ENCODE assay signal across 12 cellular contexts in genomic region chr1:87403047-87403820, GRCh38.
"Had no signal": no experiment of that assay in that cellular context is flagged by ENCODE, and none has a peak within 500 bp of the region (broad histone marks: within the 10 kb centered on the region; RNA-seq: fewer than 3 reads in every experiment).

No MANE protein-coding gene starts in this region.

- H3K27ac ChIP-seq: adrenal gland, epithelial cell of prostate, ovary, thoracic aorta, WERI-Rb-1 had no signal

- H3K4me3 ChIP-seq: adrenal gland, ovary, thoracic aorta had no signal

- H3K36me3 ChIP-seq: adrenal gland, ovary, thoracic aorta, WERI-Rb-1 had no signal

- H3K27me3 ChIP-seq: adrenal gland, ovary had no signal

- H3K9me3 Mint-ChIP-seq: activated T-cell treated with anti-CD3 and anti-CD28 coated beads, Interleukin-2, amount 50 U/mL, for 24 hours; stimulated activated naive CD8-positive, alpha-beta T cell treated with anti-CD3 and anti-CD28 coated beads, Interleukin-15, amount 100 ng/mL, for 72 hours had no signal

- H3K4me1 ChIP-seq: adrenal gland had no signal

- H3K4me3 Mint-ChIP-seq: activated CD4-positive, alpha-beta memory T cell treated with anti-CD3 and anti-CD28 coated beads, Interleukin-2, amount 10 ng/mL, durations not matched to agents 7 days and 5 days; activated T-cell treated with anti-CD3 and anti-CD28 coated beads, Interleukin-2, amount 50 U/mL, for 24 hours; nephron progenitor cell; stimulated activated naive CD8-positive, alpha-beta T cell treated with anti-CD3 and anti-CD28 coated beads, Interleukin-15, amount 100 ng/mL, for 72 hours had no signal

- DNase-seq: activated CD4-positive, alpha-beta memory T cell treated with anti-CD3 and anti-CD28 coated beads, Interleukin-2, amount 10 ng/mL, durations not matched to agents 7 days and 5 days; activated naive CD4-positive, alpha-beta T cell treated with anti-CD3 and anti-CD28 coated beads, Interleukin-2, amount 50 U/mL, for 16 hours; activated T-cell treated with anti-CD3 and anti-CD28 coated beads, Interleukin-2, amount 50 U/mL, for 24 hours; adrenal gland; hypothalamus; nephron progenitor cell; ovary; stimulated activated CD4-positive, alpha-beta T cell treated with anti-CD3 and anti-CD28 coated beads, Interleukin-1b, Interleukin-23, amount 100 ng/mL, for 48 hours; stimulated activated naive CD8-positive, alpha-beta T cell treated with anti-CD3 and anti-CD28 coated beads, Interleukin-15, amount 100 ng/mL, for 72 hours; WERI-Rb-1 had no signal

- H3K27ac Mint-ChIP-seq: activated T-cell treated with anti-CD3 and anti-CD28 coated beads, Interleukin-2, amount 50 U/mL, for 24 hours; nephron progenitor cell; stimulated activated naive CD8-positive, alpha-beta T cell treated with anti-CD3 and anti-CD28 coated beads, Interleukin-15, amount 100 ng/mL, for 72 hours had no signal

- H3K9me3 ChIP-seq: adrenal gland, ovary, thoracic aorta had no signal
